In genomic region chr7:32513205-32513604, GRCh38 we compare ENCODE assay signal across 15 cellular contexts. TPM values are rescaled to one million over a fixed set of nuclear protein-coding genes. Genes with fewer than 3 reads are reported as not detected.
DNase-seq lines count a peak whose midpoint lies in the region; ATAC-seq and TF ChIP-seq lines count a peak whose summit lies in the region.
"Had no signal": no experiment of that assay in that cellular context is flagged by ENCODE, and none has a peak within 500 bp of the region (broad histone marks: within the 10 kb centered on the region; RNA-seq: fewer than 3 reads in every experiment).

No MANE protein-coding gene starts in this region.

- H3K27me3 Mint-ChIP-seq in natural killer cell (ENCODE audit: low read depth in 2 of 2): no peaks in the 10 kb centered on the region
- no peaks in the 10 kb centered on the region for H3K27me3 Mint-ChIP-seq in natural killer cell treated with Interleukin-12 subunit alpha and Interleukin-12 subunit beta and Interleukin-15 and Interleukin-18, amount 100 ng/mL, for 72 hours
- no peaks in the 10 kb centered on the region for H3K27me3 Mint-ChIP-seq in activated naive CD8-positive, alpha-beta T cell

- intact Hi-C loops in natural killer cell (cut with micrococcal nuclease): no loop called here

- DNase-seq in natural killer cell: no peak
- DNase-seq in natural killer cell treated with Interleukin-12 subunit alpha and Interleukin-12 subunit beta and Interleukin-15 and Interleukin-18, amount 100 ng/mL, for 72 hours (ENCODE audit: low spot score): no peak
- DNase-seq in NCI-H1694 treated with DMSO at 0.1 percent for 48 hours (lab: John Stamatoyannopoulos, UW): no peak
- no peak for DNase-seq in NCI-H345 treated with DMSO at 0.1 percent for 48 hours (lab: John Stamatoyannopoulos, UW; ENCODE audit: unreplicated experiment)
- no peak for DNase-seq in NCI-H128 (lab: John Stamatoyannopoulos, UW; ENCODE audit: unreplicated experiment)
- DNase-seq: DND-41, NCI-H1436 treated with DMSO at 0.1 percent for 48 hours, NCI-H2081 treated with DMSO at 0.1 percent for 48 hours, NCI-H524 treated with DMSO at 0.1 percent for 48 hours, Peyer's patch had no signal

- H3K4me1 Mint-ChIP-seq in natural killer cell: peaks cover 73 to 79% of the 10 kb centered on the region in 2 donors
- H3K4me1 Mint-ChIP-seq in natural killer cell treated with Interleukin-12 subunit alpha and Interleukin-12 subunit beta and Interleukin-15 and Interleukin-18, amount 100 ng/mL, for 72 hours (ENCODE audit: low read depth in 2 of 2): peaks cover 58 to 59% of the 10 kb centered on the region in 2 donors
- H3K4me1 Mint-ChIP-seq in activated naive CD8-positive, alpha-beta T cell (ENCODE audit: low read depth): peaks cover 83% of the 10 kb centered on the region

- peak overlapping the region; percentile 24; the same call in 1 of the 2 replicates for H3K4me3 ChIP-seq in iPS-20b (ENCODE audit: low read length)
- H3K4me3 ChIP-seq: BLaER1, Peyer's patch had no signal

- TF ChIP-seq CTCF in natural killer cell (IDR thresholded peaks at IDR 0.05): no peak

- ATAC-seq in natural killer cell: no peak
- ATAC-seq in natural killer cell treated with Interleukin-12 subunit alpha and Interleukin-12 subunit beta and Interleukin-15 and Interleukin-18, amount 100 ng/mL, for 72 hours: no peak
- ATAC-seq: Right ventricle myocardium inferior had no signal

- H3K36me3 ChIP-seq in iPS-20b (ENCODE audit: insufficient read depth, low read depth, low read length): peaks cover 11% of the 10 kb centered on the region; the same call in 1 of the 2 replicates
- H3K36me3 ChIP-seq: Peyer's patch had no signal

- H3K27me3 ChIP-seq in iPS-20b (ENCODE audit: insufficient read depth, low read length): no peaks in the 10 kb centered on the region
- H3K27me3 ChIP-seq: BLaER1, Peyer's patch had no signal

- H3K36me3 Mint-ChIP-seq in natural killer cell: no peaks in the 10 kb centered on the region
- H3K36me3 Mint-ChIP-seq in natural killer cell treated with Interleukin-12 subunit alpha and Interleukin-12 subunit beta and Interleukin-15 and Interleukin-18, amount 100 ng/mL, for 72 hours: peaks cover 23% of the 10 kb centered on the region
- peaks cover 7% of the 10 kb centered on the region for H3K36me3 Mint-ChIP-seq in activated naive CD8-positive, alpha-beta T cell

- peak overlapping the region; percentile 52; the same call in 1 of the 2 replicates for H3K9ac ChIP-seq in iPS-20b (ENCODE audit: low read depth, low read length)
- H3K9ac ChIP-seq: BLaER1, KMS-11 had no signal

- no peaks in the 10 kb centered on the region for H3K9me3 Mint-ChIP-seq in natural killer cell
- H3K9me3 Mint-ChIP-seq in natural killer cell treated with Interleukin-12 subunit alpha and Interleukin-12 subunit beta and Interleukin-15 and Interleukin-18, amount 100 ng/mL, for 72 hours: no peaks in the 10 kb centered on the region
- H3K9me3 Mint-ChIP-seq in activated naive CD8-positive, alpha-beta T cell (ENCODE audit: low read depth): no peaks in the 10 kb centered on the region

- peaks cover 24% of the 10 kb centered on the region for H3K4me1 ChIP-seq in iPS-20b (ENCODE audit: insufficient read depth, low read length)
- H3K4me1 ChIP-seq: BLaER1 had no signal

- peak overlapping the region; percentile 67 for H3K27ac ChIP-seq in iPS-20b (ENCODE audit: low read length)
- H3K27ac ChIP-seq: BLaER1, KMS-11, Peyer's patch had no signal

- no peak overlapping the region for H3K4me3 Mint-ChIP-seq in natural killer cell
- no peak overlapping the region for H3K4me3 Mint-ChIP-seq in natural killer cell treated with Interleukin-12 subunit alpha and Interleukin-12 subunit beta and Interleukin-15 and Interleukin-18, amount 100 ng/mL, for 72 hours
- no peak overlapping the region for H3K4me3 Mint-ChIP-seq in activated naive CD8-positive, alpha-beta T cell

- peak overlapping the region; percentile 34 to 68 for H3K27ac Mint-ChIP-seq in natural killer cell
- H3K27ac Mint-ChIP-seq in natural killer cell treated with Interleukin-12 subunit alpha and Interleukin-12 subunit beta and Interleukin-15 and Interleukin-18, amount 100 ng/mL, for 72 hours: peak overlapping the region in 1 of 2 donors; percentile 13
- H3K27ac Mint-ChIP-seq in activated naive CD8-positive, alpha-beta T cell: peak overlapping the region; percentile 55

- H3K9me3 ChIP-seq in iPS-20b (ENCODE audit: insufficient read depth, low read depth, low read length): peaks cover 35% of the 10 kb centered on the region
- H3K9me3 ChIP-seq: Peyer's patch had no signal

RNA-seq across cellular contexts. Expression of gene AVL9, which starts 17.9 kb away (rescaled TPM):
- 10 to 100 TPM; 36.0 to 50.0 (median 43.8) TPM for total RNA-seq in natural killer cell
- 10 to 100 TPM; 41.8 to 49.7 TPM for total RNA-seq in natural killer cell treated with Interleukin-12 subunit alpha and Interleukin-12 subunit beta and Interleukin-15 and Interleukin-18, amount 100 ng/mL, for 72 hours

RNA-seq across cellular contexts. Expression of gene LSM5, which starts 23.0 kb away (rescaled TPM):
- total RNA-seq in natural killer cell: 10 to 100 TPM; 16.0 to 21.2 (median 21.1) TPM
- 100 to 1,000 TPM in 1 of 2 donors, 10 to 100 TPM in 1; 48.6 to 120 TPM for total RNA-seq in natural killer cell treated with Interleukin-12 subunit alpha and Interleukin-12 subunit beta and Interleukin-15 and Interleukin-18, amount 100 ng/mL, for 72 hours
